ENCODE assay signal across 4 cellular contexts in the genomic region with DNA sequence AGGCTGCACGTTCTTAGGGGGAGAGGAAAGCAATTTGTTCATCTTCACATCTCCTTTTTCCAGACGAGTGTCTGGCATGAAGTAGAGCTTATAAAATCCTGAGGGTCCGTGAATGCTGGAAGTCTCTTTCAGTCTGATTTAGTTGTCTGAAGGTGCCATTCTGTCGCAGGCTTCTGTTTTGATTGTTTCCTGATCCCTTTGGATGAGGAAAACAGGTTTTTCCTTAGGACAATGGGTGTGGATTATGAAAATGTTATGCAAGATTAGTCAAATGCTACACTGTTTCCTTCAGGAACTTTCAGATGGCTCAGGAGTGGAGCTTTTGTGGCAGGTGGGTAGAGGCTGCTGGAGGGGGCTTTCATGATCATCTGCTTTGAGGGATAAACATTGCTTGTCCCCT. TPM values are rescaled to one million over a fixed set of nuclear protein-coding genes. Genes with fewer than 3 reads are reported as not detected.
"Had no signal": no experiment of that assay in that cellular context is flagged by ENCODE, and none has a peak within 500 bp of the region (broad histone marks: within the 10 kb centered on the region; RNA-seq: fewer than 3 reads in every experiment).

A gene (plus strand): TSS at position 301 of the 400 bp plus-strand sequence. CDS start 38,935 bp downstream, outside the sequence.

- ATAC-seq: GM12878 had no signal

- DNase-seq: GDM1, GF-D8 had no signal

- H3K4me3 ChIP-seq: GM12878 had no signal

RNA-seq across cellular contexts. Expression of the gene that starts here (rescaled TPM):
- total RNA-seq: G401 had no signal
- polyA plus RNA-seq: GM12878 had no signal
